8 cellular contexts compared by ENCODE assay signal in genomic region chr1:231091853-231092301, GRCh38. TPM values are rescaled to one million over a fixed set of nuclear protein-coding genes. Genes with fewer than 3 reads are reported as not detected.
DNase-seq lines count a peak whose midpoint lies in the region; ATAC-seq and TF ChIP-seq lines count a peak whose summit lies in the region.

No MANE protein-coding gene starts in this region.

- H3K27ac Mint-ChIP-seq in MCF 10A (ENCODE audit: low read depth, unreplicated experiment), result no peak overlapping the region
- H3K27ac Mint-ChIP-seq in activated naive CD4-positive, alpha-beta T cell treated with anti-CD3 and anti-CD28 coated beads for 36 hours, result no peak overlapping the region

- H3K9me3 ChIP-seq in breast epithelium (no peaks in the 10 kb centered on the region), right lobe of liver (no peaks in the 10 kb centered on the region)

- DNase-seq in MCF 10A (ENCODE audit: unreplicated experiment), result peak; percentile 79
- DNase-seq in breast epithelium (ENCODE audit: low spot score in 2 of 2), result no peak
- DNase-seq in NOMO-1 treated with dmso at 0.1 percent for 144 hours (lab: John Stamatoyannopoulos, UW; ENCODE audit: unreplicated experiment), result peak; percentile 42
- peak; percentile 56 for DNase-seq in activated naive CD4-positive, alpha-beta T cell treated with anti-CD3 and anti-CD28 coated beads for 36 hours
- DNase-seq in right lobe of liver, result peak in 1 of 3 donors; percentile 29
- DNase-seq in DMS79 (lab: John Stamatoyannopoulos, UW), result no peak
- no peak for DNase-seq in lower leg skin (ENCODE audit: low spot score in 2 of 2)

- CTCF ChIA-PET in MCF 10A (lab: Yijun Ruan, JAX), result interaction anchor here (0.7 to 1.8 kb wide), 14 partner anchors 9 to 120 kb away, joined by 3 to 6 read pairs (median 3); no protein-coding TSS in a partner anchor
- CTCF ChIA-PET in activated naive CD4-positive, alpha-beta T cell treated with anti-CD3 and anti-CD28 coated beads for 36 hours (lab: Charles Lee), result interaction anchor here (0.8 to 1.7 kb wide), 11 partner anchors 11 to 242 kb away, joined by 3 to 8 read pairs (median 3); no protein-coding TSS in a partner anchor

- H3K27me3 ChIP-seq in breast epithelium (peaks cover 0 to 6% of the 10 kb centered on the region in 2 donors), right lobe of liver (no peaks in the 10 kb centered on the region)

- 86% methylated on average over 5 of the region's 13 CpGs for WGBS in right lobe of liver (ENCODE audit: insufficient coverage, low coverage, low lambda C conversion rate, missing lambda C conversion rate)
- 70 to 73% methylated on average over 13 of the region's 13 CpGs for WGBS in lower leg skin, 2 donors

- H3K4me3 Mint-ChIP-seq in MCF 10A (ENCODE audit: unreplicated experiment), result no peak overlapping the region
- no peak overlapping the region for H3K4me3 Mint-ChIP-seq in activated naive CD4-positive, alpha-beta T cell treated with anti-CD3 and anti-CD28 coated beads for 36 hours

- H3K4me1 ChIP-seq in breast epithelium, result no peaks in the 10 kb centered on the region
- H3K4me1 ChIP-seq in right lobe of liver, result no peaks in the 10 kb centered on the region

- peaks cover 76% of the 10 kb centered on the region for H3K27me3 Mint-ChIP-seq in MCF 10A (ENCODE audit: insufficient read depth, unreplicated experiment)
- H3K27me3 Mint-ChIP-seq in activated naive CD4-positive, alpha-beta T cell treated with anti-CD3 and anti-CD28 coated beads for 36 hours (ENCODE audit: low read depth), result peaks cover 18% of the 10 kb centered on the region

- TF ChIP-seq CTCF in MCF 10A (IDR thresholded peaks at IDR 0.05; ENCODE audit: unreplicated experiment), result peak; percentile 87
- TF ChIP-seq CTCF in breast epithelium (IDR thresholded peaks at IDR 0.05), result no peak
- TF ChIP-seq CTCF in right lobe of liver (IDR thresholded peaks at IDR 0.05), result peak; percentile 47 to 51 (median 49)
- TF ChIP-seq CTCF in lower leg skin (IDR thresholded peaks at IDR 0.05), result no peak

- no peaks in the 10 kb centered on the region for H3K36me3 Mint-ChIP-seq in MCF 10A (ENCODE audit: insufficient read depth, unreplicated experiment)
- H3K36me3 Mint-ChIP-seq in activated naive CD4-positive, alpha-beta T cell treated with anti-CD3 and anti-CD28 coated beads for 36 hours (ENCODE audit: low read depth), result no peaks in the 10 kb centered on the region

- peak; percentile 65 to 70 (median 68) for ATAC-seq in right lobe of liver
- no peak for ATAC-seq in GM21367 (IDR thresholded peaks at IDR 0.05; ENCODE audit: unreplicated experiment)

- H3K4me3 ChIP-seq in breast epithelium (no peak overlapping the region), right lobe of liver (no peak overlapping the region), lower leg skin (ENCODE audit: low read depth, poor library complexity, severe bottlenecking) (no peak overlapping the region)

- no peaks in the 10 kb centered on the region for H3K36me3 ChIP-seq in breast epithelium
- no peaks in the 10 kb centered on the region for H3K36me3 ChIP-seq in right lobe of liver

- no peak for TF ChIP-seq POLR2A in breast epithelium (IDR thresholded peaks at IDR 0.05)
- TF ChIP-seq POLR2A in right lobe of liver (IDR thresholded peaks at IDR 0.05), result no peak
- TF ChIP-seq POLR2A in lower leg skin (IDR thresholded peaks at IDR 0.05), result no peak

- H3K9me3 Mint-ChIP-seq in MCF 10A (ENCODE audit: unreplicated experiment), result no peaks in the 10 kb centered on the region
- H3K9me3 Mint-ChIP-seq in activated naive CD4-positive, alpha-beta T cell treated with anti-CD3 and anti-CD28 coated beads for 36 hours, result no peaks in the 10 kb centered on the region

- intact Hi-C loops in MCF 10A (cut with micrococcal nuclease), result loop anchor here (1.0 to 10.0 kb wide), 5 partner anchors 63 to 460 kb away; no protein-coding TSS in a partner anchor
- intact Hi-C loops in breast epithelium (cut with DNase I; ENCODE audit: low total_unique reads), result no loop called here
- intact Hi-C loops in activated naive CD4-positive, alpha-beta T cell treated with anti-CD3 and anti-CD28 coated beads for 36 hours (cut with micrococcal nuclease), result loop anchor here (1.0 to 5.0 kb wide), 2 partner anchors 120 to 175 kb away; no protein-coding TSS in a partner anchor
- intact Hi-C loops in right lobe of liver (cut with DNase I), result loop anchor here in 1 of 2 donors (10.0 kb wide), 1 partner anchor 177 kb away; no protein-coding TSS in a partner anchor
- intact Hi-C loops in lower leg skin (cut with DNase I; ENCODE audit: low total_unique reads), result no loop called here

- POLR2A ChIA-PET in MCF 10A (lab: Yijun Ruan, JAX), result interaction anchor here (1.5 kb wide), 1 partner anchor 113 kb away, joined by 4 read pairs; the partner anchor contains the start of genes ARV1 and TTC13

- H3K4me1 Mint-ChIP-seq in MCF 10A (ENCODE audit: insufficient read depth, unreplicated experiment), result peaks cover 4% of the 10 kb centered on the region
- no peaks in the 10 kb centered on the region for H3K4me1 Mint-ChIP-seq in activated naive CD4-positive, alpha-beta T cell treated with anti-CD3 and anti-CD28 coated beads for 36 hours (ENCODE audit: low read depth)

- H3K27ac ChIP-seq in breast epithelium (no peak overlapping the region), right lobe of liver (no peak overlapping the region)

- BruUV-seq in MCF 10A (replicated peaks; lab: Mats Ljungman, UMichigan), result no TSS peak

RNA-seq across cellular contexts. Expression of gene FAM89A, which starts 51.8 kb away (rescaled TPM):
- total RNA-seq in MCF 10A (2022) (25.2 and 29.2 TPM in 2 replicates), breast epithelium (10 to 100 TPM; 30.7 to 97.1 (median 39.0) TPM), right lobe of liver (10 to 100 TPM in 2 of 6 experiments, 1 to 10 TPM in 4; 3.7 to 12.8 (median 6.8) TPM), lower leg skin (100 to 1,000 TPM in 1 of 4 donors, 10 to 100 TPM in 3; 63.1 to 106 (median 94.1) TPM)
- total RNA-seq in activated naive CD4-positive, alpha-beta T cell treated with anti-CD3 and anti-CD28 coated beads for 36 hours, result 10 to 100 TPM; 11.0 to 11.1 TPM

Comparison
In these comparisons a context has a peak if more than half of its experiments do, and no peak if none do; other contexts are left out.
1. DNase-seq: peak in MCF 10A (single experiment), NOMO-1 treated with dmso at 0.1 percent for 144 hours (single experiment) and activated naive CD4-positive, alpha-beta T cell treated with anti-CD3 and anti-CD28 coated beads for 36 hours (single experiment); none in breast epithelium (0 of 2), DMS79 (single experiment) and lower leg skin (0 of 2).
2. CTCF ChIP-seq: peak in MCF 10A (single experiment) and right lobe of liver (4 of 4); none in breast epithelium (0 of 3) and lower leg skin (0 of 3).
3. intact Hi-C loops: an anchor here in MCF 10A (1.0 to 10.0 kb wide) and activated naive CD4-positive, alpha-beta T cell treated with anti-CD3 and anti-CD28 coated beads for 36 hours (1.0 to 5.0 kb wide); none called in breast epithelium and lower leg skin.